ENCODE assay signal across 8 cellular contexts in the genomic region with DNA sequence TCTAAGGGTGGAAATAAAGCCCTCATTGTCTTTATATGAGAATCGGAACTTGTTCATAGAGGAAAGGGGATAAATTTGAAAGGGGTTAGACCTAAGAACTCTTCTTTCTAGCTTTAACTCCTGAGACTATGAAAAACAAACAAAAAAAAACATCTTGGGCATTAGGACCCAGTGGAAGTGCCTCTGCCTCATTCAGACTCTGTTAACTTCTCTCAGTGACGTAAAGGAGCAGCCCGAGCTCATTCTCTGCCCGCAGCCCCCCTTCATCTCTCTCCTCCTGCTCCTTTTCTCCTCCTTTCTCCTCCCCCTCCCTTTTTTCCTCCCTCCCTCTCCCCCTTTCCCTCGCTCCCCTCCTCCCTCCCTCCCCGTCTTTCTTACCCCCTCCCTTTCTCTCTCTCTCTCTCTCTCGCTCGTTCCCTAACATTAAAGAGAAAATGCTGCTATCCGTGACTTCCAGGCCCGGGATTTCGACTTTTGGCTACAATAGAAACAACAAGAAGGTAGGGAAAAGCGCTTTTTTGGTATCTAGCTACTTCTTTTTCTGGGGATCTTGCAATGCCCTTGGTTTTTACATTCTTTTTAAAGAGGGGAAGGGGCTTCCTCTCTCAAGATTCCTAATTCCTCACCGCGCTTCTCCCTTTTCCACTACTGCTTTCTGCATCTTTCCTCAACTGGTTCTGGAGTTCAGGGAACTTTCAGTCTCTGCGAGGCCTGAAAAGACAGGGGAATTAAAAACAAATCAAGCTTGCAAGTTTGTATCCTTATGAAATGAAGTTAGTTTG. TPM values are rescaled to one million over a fixed set of nuclear protein-coding genes. Genes with fewer than 3 reads are reported as not detected.
DNase-seq lines count a peak whose midpoint lies in the region; ATAC-seq and TF ChIP-seq lines count a peak whose summit lies in the region.

TSS of gene RBMS2 (plus strand) at position 231 of the 782 bp plus-strand sequence. CDS start at position 435, 204 bp downstream.

- TF ChIP-seq CTCF in MCF 10A (IDR thresholded peaks at IDR 0.05; ENCODE audit: unreplicated experiment) (no peak), psoas muscle (IDR thresholded peaks at IDR 0.05) (no peak)

- peaks cover 31% of the 10 kb centered on the region for H3K4me1 Mint-ChIP-seq in T-helper 2 cell treated with Interferon-gamma antibody and Interleukin-4, amounts not matched to agents 5 μg/mL and 100 μg/mL, for 36 hours (ENCODE audit: low read depth)
- peaks cover 32% of the 10 kb centered on the region for H3K4me1 Mint-ChIP-seq in MCF 10A (ENCODE audit: insufficient read depth, unreplicated experiment)

- peak within 1 kb of the TSS; percentile 77 for H3K27ac ChIP-seq in psoas muscle

- H3K27me3 Mint-ChIP-seq in T-helper 2 cell treated with Interferon-gamma antibody and Interleukin-4, amounts not matched to agents 5 μg/mL and 100 μg/mL, for 36 hours (ENCODE audit: low read depth), result no peaks in the 10 kb centered on the region
- H3K27me3 Mint-ChIP-seq in MCF 10A (ENCODE audit: insufficient read depth, unreplicated experiment), result no peaks in the 10 kb centered on the region

- no peaks in the 10 kb centered on the region for H3K36me3 Mint-ChIP-seq in T-helper 2 cell treated with Interferon-gamma antibody and Interleukin-4, amounts not matched to agents 5 μg/mL and 100 μg/mL, for 36 hours (ENCODE audit: low read depth)
- no peaks in the 10 kb centered on the region for H3K36me3 Mint-ChIP-seq in MCF 10A (ENCODE audit: insufficient read depth, unreplicated experiment)

- no peaks in the 10 kb centered on the region for H3K4me1 ChIP-seq in psoas muscle

- POLR2A ChIA-PET in MCF 10A (lab: Yijun Ruan, JAX), result interaction anchor here (0.5 to 5.7 kb wide), 30 partner anchors 8 to 403 kb away, joined by 3 to 83 read pairs (median 4); partner anchors contain the start of genes ATP5F1B, BAZ2A, GLS2 and PAN2

- no peaks in the 10 kb centered on the region for H3K9me3 ChIP-seq in psoas muscle

- peak within 1 kb of the TSS; percentile 94 for H3K4me3 Mint-ChIP-seq in T-helper 2 cell treated with Interferon-gamma antibody and Interleukin-4, amounts not matched to agents 5 μg/mL and 100 μg/mL, for 36 hours
- H3K4me3 Mint-ChIP-seq in MCF 10A (ENCODE audit: unreplicated experiment), result peak within 1 kb of the TSS; percentile 74

- intact Hi-C loops in MCF 10A (cut with micrococcal nuclease) (no loop called here), psoas muscle (cut with DNase I) (loop anchor here in 1 of 2 donors (5.0 kb wide), 1 partner anchor 111 kb away; the partner anchor contains the start of gene BAZ2A)

- peak within 1 kb of the TSS; percentile 89 for H3K27ac Mint-ChIP-seq in T-helper 2 cell treated with Interferon-gamma antibody and Interleukin-4, amounts not matched to agents 5 μg/mL and 100 μg/mL, for 36 hours
- H3K27ac Mint-ChIP-seq in MCF 10A (ENCODE audit: low read depth, unreplicated experiment), result peak within 1 kb of the TSS; percentile 91

- CTCF ChIA-PET in MCF 10A (lab: Yijun Ruan, JAX), result interaction anchor here (0.6 to 2.6 kb wide), 14 partner anchors 10 to 1068 kb away, joined by 3 to 27 read pairs (median 4); no protein-coding TSS in a partner anchor

- DNase-seq in activated gamma-delta T cell treated with Interleukin-2 at 50 U/mL for 16 hours, result peak; percentile 30
- DNase-seq in activated gamma-delta T cell (lab: John Stamatoyannopoulos, UW), result no peak
- DNase-seq in NCI-H1436 (lab: John Stamatoyannopoulos, UW), result peak; percentile 76
- peak; percentile 17 for DNase-seq in T-helper 2 cell treated with Interferon-gamma antibody and Interleukin-4, amounts not matched to agents 5 μg/mL and 100 μg/mL, for 36 hours (ENCODE audit: low spot score)
- peak; percentile 94 for DNase-seq in MCF 10A (ENCODE audit: unreplicated experiment)
- peak; percentile 90 for DNase-seq in iPS DF 19.7 (ENCODE audit: low read depth, low spot score)
- peak; percentile 73 to 83 for DNase-seq in psoas muscle

- H3K4me3 ChIP-seq in psoas muscle, result peak within 1 kb of the TSS; percentile 71

- no peaks in the 10 kb centered on the region for H3K27me3 ChIP-seq in psoas muscle (ENCODE audit: insufficient read depth in 3 of 3, low read length in 2 of 3)

- no peaks in the 10 kb centered on the region for H3K36me3 ChIP-seq in psoas muscle (ENCODE audit: insufficient read depth in 1 of 2, low read depth in 1 of 2)

- ATAC-seq in psoas muscle (peak; percentile 76 to 95 (median 91)), GM19452 (IDR thresholded peaks at IDR 0.05; ENCODE audit: unreplicated experiment) (no peak)

- H3K9me3 Mint-ChIP-seq in T-helper 2 cell treated with Interferon-gamma antibody and Interleukin-4, amounts not matched to agents 5 μg/mL and 100 μg/mL, for 36 hours, result no peaks in the 10 kb centered on the region
- H3K9me3 Mint-ChIP-seq in MCF 10A (ENCODE audit: unreplicated experiment), result no peaks in the 10 kb centered on the region

- 1 to 2% (median 1%) methylated on average over 15 of the region's 15 CpGs for WGBS in psoas muscle, 3 donors

- BruUV-seq in MCF 10A (replicated peaks; lab: Mats Ljungman, UMichigan), result no TSS peak

RNA-seq across cellular contexts. Expression of gene RBMS2, which starts in this region (rescaled TPM):
- total RNA-seq in MCF 10A (2022) (34.9 and 62.7 TPM in 2 replicates), psoas muscle (10 to 100 TPM; 11.8 to 20.5 (median 14.8) TPM)
- polyA plus RNA-seq in psoas muscle, result 1 to 10 TPM; 3.0 to 5.0 (median 3.8) TPM
